ENCODE assay signal across 18 cellular contexts in the genomic region with DNA sequence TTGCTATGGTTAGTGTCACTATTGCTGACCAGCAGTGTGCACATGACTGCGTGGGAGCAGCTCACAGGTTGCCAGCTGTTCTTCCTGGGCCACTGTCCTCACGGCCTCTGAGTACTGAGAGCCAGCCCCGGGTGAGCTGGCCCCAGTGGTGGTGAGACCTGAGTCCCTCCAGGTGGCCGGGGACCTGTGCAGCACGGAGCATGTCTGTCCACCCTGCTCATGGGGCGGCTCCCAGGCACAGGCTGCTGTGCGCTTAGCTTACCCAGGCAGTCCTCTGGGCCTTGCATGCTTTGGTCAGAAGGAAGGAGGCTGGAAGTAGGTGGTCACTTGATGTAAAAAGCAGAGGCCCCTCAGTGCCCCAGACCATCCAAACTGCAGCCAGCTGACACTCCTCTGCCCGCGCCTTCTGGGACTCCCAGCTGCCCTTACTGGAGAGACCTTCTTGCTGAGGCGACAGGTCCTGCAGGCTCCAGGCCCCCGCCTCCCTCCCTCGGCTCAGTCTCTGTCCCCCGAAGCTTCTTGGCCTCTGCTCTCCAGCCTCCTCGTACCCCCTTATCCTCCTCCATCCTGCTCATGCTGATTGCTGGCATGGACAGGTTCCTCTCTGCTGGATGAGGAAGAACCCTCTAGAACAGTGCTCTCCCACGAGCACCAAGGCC. TPM values are rescaled to one million over a fixed set of nuclear protein-coding genes. Genes with fewer than 3 reads are reported as not detected.
A peak's percentile ranks its signal among the peaks of the same experiment; 100 is the strongest.
DNase-seq lines count a peak whose midpoint lies in the region; ATAC-seq, FAIRE-seq and TF ChIP-seq lines count a peak whose summit lies in the region.
"Had no signal": no experiment of that assay in that cellular context is flagged by ENCODE, and none has a peak within 500 bp of the region (broad histone marks: within the 10 kb centered on the region; RNA-seq: fewer than 3 reads in every experiment).

No MANE protein-coding gene starts in this region.

- POLR2A ChIA-PET in CD4-positive, alpha-beta T cell (lab: Charles Lee) = no interaction called here
- POLR2A ChIA-PET in Panc1 (lab: Charles Lee) = no interaction called here

- H3K4me3 ChIP-seq in Panc1 (ENCODE audit: low read depth in 2 of 2, low read length in 2 of 2) (no peak overlapping the region), pancreas (no peak overlapping the region), upper lobe of right lung (no peak overlapping the region)
- H3K4me3 ChIP-seq: A549, HAP-1 had no signal

- intact Hi-C loops in CD4-positive, alpha-beta T cell (cut with DNase I, micrococcal nuclease) = loop anchor here in 1 of 2 experiments (5.0 to 10.0 kb wide), 3 partner anchors 176 to 299 kb away; partner anchors contain the start of gene LRRC27
- intact Hi-C loops in Panc1 (cut with micrococcal nuclease; ENCODE audit: unreplicated experiment) (no loop called here), pancreas (cut with DNase I) (no loop called here), upper lobe of right lung (cut with DNase I) (no loop called here)

- H3K36me3 ChIP-seq in Panc1 (ENCODE audit: control insufficient read depth, insufficient read depth, low read length) (no peaks in the 10 kb centered on the region), pancreas (no peaks in the 10 kb centered on the region), upper lobe of right lung (no peaks in the 10 kb centered on the region)
- H3K36me3 ChIP-seq: BE2C, HAP-1 had no signal

- no peak for ATAC-seq in CD4-positive, alpha-beta T cell (ENCODE audit: poor library complexity)
- ATAC-seq in Panc1 (0 out of 2 replicates have a peak, but pooled peaks have one; percentile 24), pancreas (peak; percentile 24 to 67 (median 40)), upper lobe of right lung (peak; percentile 8), HG03095 (IDR thresholded peaks at IDR 0.05; ENCODE audit: unreplicated experiment) (no peak)
- ATAC-seq: A549 had no signal

- no peak for FAIRE-seq in pancreas (lab: Jason Lieb, UNC)
- FAIRE-seq: A549, GM12892, GM19239, H1 had no signal

- 66 to 75% methylated on average over 15 of the region's 15 CpGs for WGBS in pancreas, 2 donors

- H3K27me3 ChIP-seq in CD4-positive, alpha-beta T cell (ENCODE audit: control insufficient read depth, insufficient read depth, low read length) = no peaks in the 10 kb centered on the region
- no peaks in the 10 kb centered on the region for H3K27me3 ChIP-seq in Panc1 (ENCODE audit: control insufficient read depth, insufficient read depth, low read length)
- no peaks in the 10 kb centered on the region for H3K27me3 ChIP-seq in pancreas
- no peaks in the 10 kb centered on the region for H3K27me3 ChIP-seq in upper lobe of right lung
- H3K27me3 ChIP-seq: BE2C had no signal

- in situ Hi-C loops in Panc1 (cut with HindIII; ENCODE audit: low pct_unique_long_range_greater_than_20kb, low sequenced_read_pairs) = no loop called here

- H3K27ac ChIP-seq in CD4-positive, alpha-beta T cell (ENCODE audit: low read depth, low read length) = no peak overlapping the region
- H3K27ac ChIP-seq in Panc1 (ENCODE audit: low read length) (no peak overlapping the region), pancreas (no peak overlapping the region), upper lobe of right lung (no peak overlapping the region)
- H3K27ac ChIP-seq: A549 had no signal

- CTCF ChIA-PET in CD4-positive, alpha-beta T cell (lab: Charles Lee) = no interaction called here
- CTCF ChIA-PET in Panc1 (lab: Charles Lee) = no interaction called here

- H3K9me3 ChIP-seq in CD4-positive, alpha-beta T cell (ENCODE audit: control insufficient read depth, low read length) = no peaks in the 10 kb centered on the region
- H3K9me3 ChIP-seq in Panc1 (ENCODE audit: control insufficient read depth, insufficient read depth, low read depth, low read length) = no peaks in the 10 kb centered on the region
- H3K9me3 ChIP-seq in pancreas = no peaks in the 10 kb centered on the region
- H3K9me3 ChIP-seq in upper lobe of right lung = no peaks in the 10 kb centered on the region
- H3K9me3 ChIP-seq: A549, BE2C, Caco-2, HAP-1 had no signal

- H3K4me1 ChIP-seq in Panc1 (ENCODE audit: control insufficient read depth, insufficient read depth, low read length) = no peaks in the 10 kb centered on the region; the same call in 1 of the 2 replicates
- no peaks in the 10 kb centered on the region for H3K4me1 ChIP-seq in pancreas
- no peaks in the 10 kb centered on the region for H3K4me1 ChIP-seq in upper lobe of right lung
- H3K4me1 ChIP-seq: A549, BE2C, Caco-2, HAP-1 had no signal

- H3K4me1 Mint-ChIP-seq in CD4-positive, alpha-beta T cell (ENCODE audit: low read depth) = peaks cover 11% of the 10 kb centered on the region
- H3K4me1 Mint-ChIP-seq: CD14-positive monocyte had no signal

- H3K27ac Mint-ChIP-seq in CD4-positive, alpha-beta T cell = peak overlapping the region; percentile 47

- H3K27me3 Mint-ChIP-seq in CD4-positive, alpha-beta T cell = no peaks in the 10 kb centered on the region
- H3K27me3 Mint-ChIP-seq: CD8-positive, alpha-beta memory T cell had no signal

- no peaks in the 10 kb centered on the region for H3K9me3 Mint-ChIP-seq in CD4-positive, alpha-beta T cell

- DNase-seq in CD4-positive, alpha-beta T cell = no peak
- DNase-seq in Panc1 (ENCODE audit: low read depth, low spot score) (no peak), pancreas (peak in 3 of 6 donors; percentile 18 to 48 (median 45)), upper lobe of right lung (no peak), hepatic stellate cell (ENCODE audit: low spot score) (no peak)
- DNase-seq: BE2C; Caco-2; CD8-positive, alpha-beta memory T cell; DND-41; GDM1 had no signal

- no peak for TF ChIP-seq CTCF in CD4-positive, alpha-beta T cell (IDR thresholded peaks at IDR 0.05)
- TF ChIP-seq CTCF in Panc1 (IDR thresholded peaks at IDR 0.05) (no peak), pancreas (IDR thresholded peaks at IDR 0.05) (no peak), upper lobe of right lung (IDR thresholded peaks at IDR 0.05) (no peak)

- H3K4me3 Mint-ChIP-seq in CD4-positive, alpha-beta T cell = no peak overlapping the region
- H3K4me3 Mint-ChIP-seq: CD14-positive monocyte; CD8-positive, alpha-beta memory T cell had no signal

- H3K36me3 Mint-ChIP-seq in CD4-positive, alpha-beta T cell (ENCODE audit: low read depth) = no peaks in the 10 kb centered on the region
- H3K36me3 Mint-ChIP-seq: CD14-positive monocyte; CD8-positive, alpha-beta memory T cell had no signal

- no TSS peak for BruUV-seq in Panc1 (replicated peaks; lab: Mats Ljungman, UMichigan)

RNA-seq across cellular contexts. Expression of gene DPYSL4, which starts 30.9 kb away (rescaled TPM):
- under 1 TPM; 0.64 to 0.96 TPM for total RNA-seq in CD4-positive, alpha-beta T cell
- total RNA-seq in Panc1 (2021; ENCODE audit: unreplicated experiment) (9.9 TPM), pancreas (1 to 10 TPM in 3 of 6 donors, under 1 TPM in 3; 0.46 to 2.7 (median 0.85) TPM), upper lobe of right lung (1.7 TPM)
- polyA plus RNA-seq in Panc1 (2012; ENCODE audit: insufficient read length) = 18.0 TPM
- polyA plus RNA-seq in pancreas = 1 to 10 TPM; 1.4 to 2.8 TPM
- total RNA-seq: Caco-2, HT1080 had no signal
- polyA plus RNA-seq: CD14-positive monocyte; CD8-positive, alpha-beta memory T cell had no signal

Comparison
In these comparisons a context has a peak if more than half of its experiments do, and no peak if none do; other contexts are left out.
1. ATAC-seq: peak in Panc1 (single experiment), pancreas (4 of 4) and upper lobe of right lung (single experiment); none in CD4-positive, alpha-beta T cell (single experiment) and HG03095 (single experiment).